ENCODE assay signal across 10 cellular contexts in genomic region chr6:148146717-148147116, GRCh38.
DNase-seq lines count a peak whose midpoint lies in the region; ATAC-seq and TF ChIP-seq lines count a peak whose summit lies in the region.
"Had no signal": no experiment of that assay in that cellular context is flagged by ENCODE, and none has a peak within 500 bp of the region (broad histone marks: within the 10 kb centered on the region; RNA-seq: fewer than 3 reads in every experiment).

No MANE protein-coding gene starts in this region.

- H3K4me1 ChIP-seq in CD8-positive, alpha-beta memory T cell (ENCODE audit: insufficient read depth, low read length): no peaks in the 10 kb centered on the region
- no peaks in the 10 kb centered on the region for H3K4me1 ChIP-seq in mucosa of descending colon (ENCODE audit: low read depth)
- no peaks in the 10 kb centered on the region for H3K4me1 ChIP-seq in tibial nerve
- H3K4me1 ChIP-seq in prostate gland (replicated peaks): no peaks in the 10 kb centered on the region

- TF ChIP-seq EP300 in tibial nerve (IDR thresholded peaks at IDR 0.05): no peak

- H3K9me3 ChIP-seq in CD8-positive, alpha-beta memory T cell (ENCODE audit: low read length): no peaks in the 10 kb centered on the region
- H3K9me3 ChIP-seq in mucosa of descending colon (no peaks in the 10 kb centered on the region), tibial nerve (no peaks in the 10 kb centered on the region), prostate gland (no peaks in the 10 kb centered on the region)

- H3K27me3 ChIP-seq in CD8-positive, alpha-beta memory T cell (ENCODE audit: insufficient read depth, low read length, poor library complexity, severe bottlenecking): no peaks in the 10 kb centered on the region
- H3K27me3 ChIP-seq in tibial nerve: no peaks in the 10 kb centered on the region
- no peaks in the 10 kb centered on the region for H3K27me3 ChIP-seq in prostate gland (replicated peaks; ENCODE audit: insufficient read depth)

- no peak for TF ChIP-seq CTCF in mucosa of descending colon (IDR thresholded peaks at IDR 0.05)
- TF ChIP-seq CTCF in tibial nerve (IDR thresholded peaks at IDR 0.05): no peak
- no peak for TF ChIP-seq CTCF in prostate gland (IDR thresholded peaks at IDR 0.05)

- intact Hi-C loops in mucosa of descending colon (cut with DNase I, micrococcal nuclease) (no loop called here), prostate gland (cut with DNase I) (no loop called here)

- CTCF ChIA-PET in CD8-positive, alpha-beta memory T cell (lab: Charles Lee): interaction anchor here (1.6 kb wide), 1 partner anchor 18 kb away, joined by 5 read pairs; no protein-coding TSS in a partner anchor

- peaks cover 3 to 17% of the 10 kb centered on the region in 2 donors for H3K27me3 Mint-ChIP-seq in CD8-positive, alpha-beta memory T cell
- H3K27me3 Mint-ChIP-seq in activated T-cell treated with anti-CD3 and anti-CD28 coated beads, Interleukin-2, amount 50 U/mL, for 72 hours (ENCODE audit: low read depth): peaks cover 17% of the 10 kb centered on the region

- no peak overlapping the region for H3K27ac ChIP-seq in CD8-positive, alpha-beta memory T cell (ENCODE audit: low read depth, low read length)
- H3K27ac ChIP-seq in tibial nerve (no peak overlapping the region), prostate gland (no peak overlapping the region)
- H3K27ac ChIP-seq: C4-2B, SK-N-MC had no signal

- POLR2A ChIA-PET in CD8-positive, alpha-beta memory T cell (lab: Charles Lee): no interaction called here

- H3K4me3 ChIP-seq in CD8-positive, alpha-beta memory T cell (ENCODE audit: low read length): no peak overlapping the region
- no peak overlapping the region for H3K4me3 ChIP-seq in mucosa of descending colon
- H3K4me3 ChIP-seq in tibial nerve: no peak overlapping the region
- H3K4me3 ChIP-seq in prostate gland: no peak overlapping the region
- H3K4me3 ChIP-seq: SK-N-MC had no signal

- no peaks in the 10 kb centered on the region for H3K36me3 Mint-ChIP-seq in CD8-positive, alpha-beta memory T cell
- no peaks in the 10 kb centered on the region for H3K36me3 Mint-ChIP-seq in activated T-cell treated with anti-CD3 and anti-CD28 coated beads, Interleukin-2, amount 50 U/mL, for 72 hours (ENCODE audit: insufficient read depth in 2 of 2)

- DNase-seq in CD8-positive, alpha-beta memory T cell: peak; percentile 3 to 50 (median 6)
- DNase-seq in NCI-H69 (lab: John Stamatoyannopoulos, UW) (peak; percentile 53), mucosa of descending colon (no peak), NOMO-1 treated with DMSO at 0.1 percent for 48 hours (lab: John Stamatoyannopoulos, UW; ENCODE audit: unreplicated experiment) (no peak), tibial nerve (ENCODE audit: low spot score in 2 of 2) (no peak), prostate gland (ENCODE audit: low spot score) (no peak), NCI-H1092 treated with DMSO at 0.1 percent for 48 hours (lab: John Stamatoyannopoulos, UW) (no peak)
- DNase-seq in activated T-cell treated with anti-CD3 and anti-CD28 coated beads, Interleukin-2, amount 50 U/mL, for 72 hours: peak; percentile 65 to 75

- no peaks in the 10 kb centered on the region for H3K36me3 ChIP-seq in CD8-positive, alpha-beta memory T cell (ENCODE audit: insufficient read depth, low read length)
- no peaks in the 10 kb centered on the region for H3K36me3 ChIP-seq in mucosa of descending colon (ENCODE audit: low read depth)
- H3K36me3 ChIP-seq in tibial nerve: no peaks in the 10 kb centered on the region
- H3K36me3 ChIP-seq in prostate gland: no peaks in the 10 kb centered on the region

- TF ChIP-seq POLR2A in tibial nerve (IDR thresholded peaks at IDR 0.05) (no peak), prostate gland (IDR thresholded peaks at IDR 0.05) (no peak)

- peak overlapping the region in 3 of 7 donors; percentile 33 to 65 (median 47) for H3K4me3 Mint-ChIP-seq in CD8-positive, alpha-beta memory T cell
- peak overlapping the region; percentile 36 to 76 for H3K4me3 Mint-ChIP-seq in activated T-cell treated with anti-CD3 and anti-CD28 coated beads, Interleukin-2, amount 50 U/mL, for 72 hours

- H3K4me1 Mint-ChIP-seq in CD8-positive, alpha-beta memory T cell: peaks cover 3 to 8% (median 7%) of the 10 kb centered on the region in 3 donors
- peaks cover 10% of the 10 kb centered on the region for H3K4me1 Mint-ChIP-seq in activated T-cell treated with anti-CD3 and anti-CD28 coated beads, Interleukin-2, amount 50 U/mL, for 72 hours (ENCODE audit: low read depth)

- 75 to 76% methylated on average over 5 of the region's 5 CpGs for WGBS in tibial nerve, 2 donors
- 73% methylated on average over 5 of the region's 5 CpGs for WGBS in prostate gland

- no peaks in the 10 kb centered on the region for H3K9me3 Mint-ChIP-seq in CD8-positive, alpha-beta memory T cell
- no peaks in the 10 kb centered on the region for H3K9me3 Mint-ChIP-seq in activated T-cell treated with anti-CD3 and anti-CD28 coated beads, Interleukin-2, amount 50 U/mL, for 72 hours

- peak overlapping the region in 7 of 8 donors; percentile 11 to 74 (median 57) for H3K27ac Mint-ChIP-seq in CD8-positive, alpha-beta memory T cell
- peak overlapping the region; percentile 27 for H3K27ac Mint-ChIP-seq in activated T-cell treated with anti-CD3 and anti-CD28 coated beads, Interleukin-2, amount 50 U/mL, for 72 hours

- peak; percentile 89 to 98 for ATAC-seq in activated T-cell treated with anti-CD3 and anti-CD28 coated beads, Interleukin-2, amount 50 U/mL, for 72 hours (replicated peaks in 1 of 2)
- peak; percentile 12 for ATAC-seq in mucosa of descending colon

Comparison
In these comparisons a context has a peak if more than half of its experiments do, and no peak if none do; other contexts are left out.
1. DNase-seq: peak in CD8-positive, alpha-beta memory T cell (5 of 5), NCI-H69 (single experiment) and activated T-cell treated with anti-CD3 and anti-CD28 coated beads, Interleukin-2, amount 50 U/mL, for 72 hours (2 of 2); none in mucosa of descending colon (0 of 3), NOMO-1 treated with DMSO at 0.1 percent for 48 hours (single experiment), tibial nerve (0 of 2), prostate gland (single experiment) and NCI-H1092 treated with DMSO at 0.1 percent for 48 hours (single experiment).